ENCODE assay signal across 20 cellular contexts in the genomic region with DNA sequence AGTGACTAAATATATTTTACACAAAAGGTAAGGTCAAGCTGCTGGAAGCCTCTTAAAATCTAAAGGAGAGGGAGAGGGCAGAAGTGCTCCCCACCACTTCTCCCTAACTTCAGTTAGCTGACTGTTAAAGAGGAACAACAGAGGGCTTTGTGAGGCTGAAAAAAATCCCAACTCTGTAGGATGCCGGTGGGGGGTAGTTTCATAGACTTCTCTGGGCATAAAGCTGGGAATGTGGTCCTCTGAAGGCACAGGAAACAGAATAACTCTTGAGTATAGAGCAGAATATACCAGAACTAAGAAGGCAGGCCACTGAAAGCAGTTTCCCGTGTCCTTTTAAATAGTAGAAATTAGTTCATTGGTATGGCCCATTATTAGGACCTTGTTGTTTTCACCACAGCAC.
"Had no signal": no experiment of that assay in that cellular context is flagged by ENCODE, and none has a peak within 500 bp of the region (broad histone marks: within the 10 kb centered on the region; RNA-seq: fewer than 3 reads in every experiment).

No MANE protein-coding gene starts in this region.

- H3K27ac Mint-ChIP-seq: activated B cell treated with CpG ODN at 0.5 μM for 24 hours; activated CD8-positive, alpha-beta T cell treated with anti-CD3 and anti-CD28 coated beads for 36 hours; activated naive CD4-positive, alpha-beta T cell treated with anti-CD3 and anti-CD28 coated beads, Interleukin-2, amount 50 U/mL, for 24 hours; effector memory CD8-positive, alpha-beta T cell; memory B cell; natural killer cell had no signal

- H3K27ac ChIP-seq: body of pancreas, gastroesophageal sphincter, left ventricle myocardium inferior, psoas muscle, spleen, transverse colon had no signal

- DNase-seq: activated B cell treated with CpG ODN at 0.5 μM for 24 hours; activated CD4-positive, alpha-beta T cell treated with anti-CD3 and anti-CD28 coated beads for 48 hours; activated CD8-positive, alpha-beta T cell treated with anti-CD3 and anti-CD28 coated beads for 36 hours; activated effector memory CD4-positive, alpha-beta T cell treated with anti-CD3 and anti-CD28 coated beads, Interleukin-2, amount 50 U/mL, for 16 hours; activated T-cell treated with anti-CD3 and anti-CD28 coated beads, Interleukin-2, amount 50 U/mL, for 4 hours; amniotic stem cell; body of pancreas; cortex of kidney; effector memory CD8-positive, alpha-beta T cell; left ventricle myocardium inferior; natural killer cell; psoas muscle; spleen; SW 1271; transverse colon had no signal

- H3K36me3 Mint-ChIP-seq: activated naive CD4-positive, alpha-beta T cell treated with anti-CD3 and anti-CD28 coated beads, Interleukin-2, amount 50 U/mL, for 24 hours; memory B cell; natural killer cell had no signal

- ATAC-seq: activated CD8-positive, alpha-beta T cell treated with anti-CD3 and anti-CD28 coated beads for 36 hours; activated T-cell treated with anti-CD3 and anti-CD28 coated beads, Interleukin-2, amount 50 U/mL, for 4 hours; body of pancreas; effector memory CD8-positive, alpha-beta T cell; gastroesophageal sphincter; natural killer cell; psoas muscle; sciatic nerve had no signal

- H3K9me3 Mint-ChIP-seq: activated B cell treated with CpG ODN at 0.5 μM for 24 hours; activated CD8-positive, alpha-beta T cell treated with anti-CD3 and anti-CD28 coated beads for 36 hours; activated naive CD4-positive, alpha-beta T cell treated with anti-CD3 and anti-CD28 coated beads, Interleukin-2, amount 50 U/mL, for 24 hours; activated T-cell treated with anti-CD3 and anti-CD28 coated beads, Interleukin-2, amount 50 U/mL, for 4 hours; central memory CD8-positive, alpha-beta T cell; effector memory CD8-positive, alpha-beta T cell; memory B cell; natural killer cell had no signal

- H3K9me3 ChIP-seq: body of pancreas, gastroesophageal sphincter, left ventricle myocardium inferior, psoas muscle, spleen, transverse colon had no signal

- H3K4me3 Mint-ChIP-seq: activated B cell treated with CpG ODN at 0.5 μM for 24 hours; activated CD8-positive, alpha-beta T cell treated with anti-CD3 and anti-CD28 coated beads for 36 hours; activated naive CD4-positive, alpha-beta T cell treated with anti-CD3 and anti-CD28 coated beads, Interleukin-2, amount 50 U/mL, for 24 hours; activated T-cell treated with anti-CD3 and anti-CD28 coated beads, Interleukin-2, amount 50 U/mL, for 4 hours; central memory CD8-positive, alpha-beta T cell; effector memory CD8-positive, alpha-beta T cell; memory B cell; natural killer cell had no signal

- H3K4me1 Mint-ChIP-seq: activated B cell treated with CpG ODN at 0.5 μM for 24 hours; activated naive CD4-positive, alpha-beta T cell treated with anti-CD3 and anti-CD28 coated beads, Interleukin-2, amount 50 U/mL, for 24 hours; central memory CD8-positive, alpha-beta T cell; memory B cell; natural killer cell had no signal

- H3K36me3 ChIP-seq: gastroesophageal sphincter, left ventricle myocardium inferior, spleen, transverse colon had no signal

- H3K4me3 ChIP-seq: body of pancreas, gastroesophageal sphincter, left ventricle myocardium inferior, psoas muscle, spleen, transverse colon had no signal
